In genomic region chr5:149121145-149121544, GRCh38 we compare ENCODE assay signal across 30 cellular contexts. TPM values are rescaled to one million over a fixed set of nuclear protein-coding genes. Genes with fewer than 3 reads are reported as not detected.
"Had no signal": no experiment of that assay in that cellular context is flagged by ENCODE, and none has a peak within 500 bp of the region (broad histone marks: within the 10 kb centered on the region; RNA-seq: fewer than 3 reads in every experiment).

No MANE protein-coding gene starts in this region.

- H3K27ac Mint-ChIP-seq: naive B cell; naive thymus-derived CD8-positive, alpha-beta T cell; natural killer cell treated with Interleukin-12 subunit alpha and Interleukin-12 subunit beta and Interleukin-15 and Interleukin-18, amount 100 ng/mL, for 72 hours; neural progenitor cell; progenitor cell of endocrine pancreas; stimulated activated naive CD8-positive, alpha-beta T cell treated with anti-CD3 and anti-CD28 coated beads, Interleukin-15, Interleukin-2, amounts not matched to agents 100 ng/mL and 50 ng/mL, for 24 hours; type B pancreatic cell had no signal

- H3K27ac ChIP-seq: neural progenitor cell, ovary, parathyroid adenoma, psoas muscle, skin epidermis, spleen, suprapubic skin, testis, tibial artery, transverse colon, upper lobe of right lung, uterus had no signal

- ATAC-seq: naive thymus-derived CD8-positive, alpha-beta T cell; psoas muscle; sciatic nerve; upper lobe of right lung had no signal

- H3K27me3 ChIP-seq: ovary, testis, transverse colon, upper lobe of right lung, uterus had no signal

- H3K9ac ChIP-seq: neural progenitor cell, parathyroid adenoma had no signal

- H3K36me3 Mint-ChIP-seq: naive B cell; naive thymus-derived CD8-positive, alpha-beta T cell; natural killer cell treated with Interleukin-12 subunit alpha and Interleukin-12 subunit beta and Interleukin-15 and Interleukin-18, amount 100 ng/mL, for 72 hours; neural progenitor cell; type B pancreatic cell had no signal

- H3K4me1 Mint-ChIP-seq: naive B cell; naive thymus-derived CD8-positive, alpha-beta T cell; neural progenitor cell had no signal

- DNase-seq: naive B cell; naive thymus-derived CD8-positive, alpha-beta T cell; occipital lobe; ovary; posterior cingulate gyrus; psoas muscle; right cardiac atrium; spleen; stimulated activated CD4-positive, alpha-beta T cell treated with anti-CD3 and anti-CD28 coated beads, Interleukin-12 subunit alpha, Interleukin-12 subunit beta, amount 100 ng/mL, for 4 hours; stimulated activated CD4-positive, alpha-beta T cell treated with anti-CD3 and anti-CD28 coated beads, Interleukin-1b, Interleukin-23, amount 100 ng/mL, for 48 hours; stimulated activated CD4-positive, alpha-beta T cell treated with anti-CD3 and anti-CD28 coated beads, Interleukin-4, amount 100 ng/mL, for 1 hour; stimulated activated CD4-positive, alpha-beta T cell treated with anti-CD3 and anti-CD28 coated beads, Interleukin-4, amount 100 ng/mL, for 4 hours; stimulated activated CD8-positive, alpha-beta memory T cell treated with anti-CD3 and anti-CD28 coated beads, Interleukin-4, amount 100 ng/mL, for 48 hours; stimulated activated naive CD4-positive, alpha-beta T cell; substantia nigra; testis; tibial artery; transverse colon; upper lobe of right lung; uterus had no signal

- H3K9me3 Mint-ChIP-seq: naive B cell; naive thymus-derived CD8-positive, alpha-beta T cell; natural killer cell treated with Interleukin-12 subunit alpha and Interleukin-12 subunit beta and Interleukin-15 and Interleukin-18, amount 100 ng/mL, for 72 hours; neural progenitor cell; stimulated activated naive CD8-positive, alpha-beta T cell treated with anti-CD3 and anti-CD28 coated beads, Interleukin-15, Interleukin-2, amounts not matched to agents 100 ng/mL and 50 ng/mL, for 24 hours had no signal

- H3K9me3 ChIP-seq: ovary, psoas muscle, spleen, suprapubic skin, testis, transverse colon, upper lobe of right lung, uterus had no signal

- H2AFZ ChIP-seq: neural progenitor cell, parathyroid adenoma had no signal

- H3K4me1 ChIP-seq: neural progenitor cell, psoas muscle, spleen, testis, tibial artery, transverse colon, upper lobe of right lung, uterus had no signal

- H3K4me2 ChIP-seq: neural progenitor cell, smooth muscle cell had no signal

- H3K4me3 Mint-ChIP-seq: naive B cell; naive thymus-derived CD8-positive, alpha-beta T cell; natural killer cell treated with Interleukin-12 subunit alpha and Interleukin-12 subunit beta and Interleukin-15 and Interleukin-18, amount 100 ng/mL, for 72 hours; neural progenitor cell; stimulated activated naive CD8-positive, alpha-beta T cell treated with anti-CD3 and anti-CD28 coated beads, Interleukin-15, Interleukin-2, amounts not matched to agents 100 ng/mL and 50 ng/mL, for 24 hours; type B pancreatic cell had no signal

- H3K79me2 ChIP-seq: parathyroid adenoma had no signal

- H3K4me3 ChIP-seq: neural progenitor cell, ovary, psoas muscle, skin epidermis, smooth muscle cell, spleen, suprapubic skin, testis, tibial artery, transverse colon, upper lobe of right lung, uterus had no signal

- H3K36me3 ChIP-seq: neural progenitor cell, ovary, spleen, suprapubic skin, tibial artery, transverse colon, upper lobe of right lung, uterus had no signal

RNA-seq across cellular contexts. Expression of gene ABLIM3, which starts 20.1 kb away (rescaled TPM):
- total RNA-seq: naive thymus-derived CD8-positive, alpha-beta T cell; natural killer cell treated with Interleukin-12 subunit alpha and Interleukin-12 subunit beta and Interleukin-15 and Interleukin-18, amount 100 ng/mL, for 72 hours had no signal

RNA-seq across cellular contexts. Expression of gene SH3TC2, which starts 58.3 kb away (rescaled TPM):
- total RNA-seq: naive thymus-derived CD8-positive, alpha-beta T cell; natural killer cell treated with Interleukin-12 subunit alpha and Interleukin-12 subunit beta and Interleukin-15 and Interleukin-18, amount 100 ng/mL, for 72 hours had no signal
